Comparison of ENCODE assay signal across 9 cellular contexts in the genomic region with DNA sequence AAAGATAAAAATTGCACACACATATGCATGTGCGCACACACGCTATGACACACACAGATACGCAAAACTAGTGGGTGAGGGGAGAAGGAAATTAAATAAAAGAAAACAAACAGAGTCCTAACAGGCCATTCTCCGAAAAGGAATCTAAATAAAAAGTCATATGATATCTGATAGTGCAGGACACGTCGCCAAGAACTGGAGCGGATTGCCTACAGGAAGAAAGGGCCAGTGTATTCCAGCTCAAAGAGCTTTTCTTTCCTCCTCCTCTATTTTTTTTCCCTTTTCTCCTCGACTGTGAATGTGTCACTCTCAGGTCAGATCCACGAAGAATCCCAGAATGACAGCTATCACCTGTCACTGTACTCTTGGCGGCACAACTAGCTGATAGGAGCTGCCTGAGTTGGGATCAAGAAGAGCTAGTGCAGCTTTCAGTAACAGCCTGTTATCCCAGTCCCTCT.
A peak's percentile ranks its signal among the peaks of the same experiment; 100 is the strongest.
DNase-seq lines count a peak whose midpoint lies in the region; ATAC-seq and TF ChIP-seq lines count a peak whose summit lies in the region.
"Had no signal": no experiment of that assay in that cellular context is flagged by ENCODE, and none has a peak within 500 bp of the region (broad histone marks: within the 10 kb centered on the region; RNA-seq: fewer than 3 reads in every experiment).

No MANE protein-coding gene starts in this region.

- no peak for TF ChIP-seq CTCF in left ventricle myocardium inferior (IDR thresholded peaks at IDR 0.05; ENCODE audit: borderline replicate concordance)

- H3K27ac ChIP-seq in left ventricle myocardium inferior (replicated peaks): peak overlapping the region; percentile 88
- H3K27ac ChIP-seq in skeletal muscle tissue (ENCODE audit: low read depth, low read length): peak overlapping the region; percentile 71

- peak overlapping the region; percentile 61 to 79 (median 65) for H3K9ac ChIP-seq in skeletal muscle tissue (ENCODE audit: low read depth in 1 of 3, low read length in 3 of 3)

- H3K9me3 ChIP-seq in left ventricle myocardium inferior (replicated peaks) (no peaks in the 10 kb centered on the region), skeletal muscle tissue (ENCODE audit: control insufficient read depth in 3 of 3, low read length in 3 of 3) (no peaks in the 10 kb centered on the region)

- intact Hi-C loops in left ventricle myocardium inferior (cut with micrococcal nuclease): loop anchor here (5.0 to 10.0 kb wide), 2 partner anchors 34 to 173 kb away; no protein-coding TSS in a partner anchor

- H3K27me3 ChIP-seq in left ventricle myocardium inferior (ENCODE audit: low read depth) (no peaks in the 10 kb centered on the region), skeletal muscle tissue (ENCODE audit: control insufficient read depth in 3 of 3, insufficient read depth in 3 of 3, low read length in 3 of 3) (no peaks in the 10 kb centered on the region)

- no peaks in the 10 kb centered on the region for H3K36me3 ChIP-seq in left ventricle myocardium inferior
- no peaks in the 10 kb centered on the region for H3K36me3 ChIP-seq in skeletal muscle tissue (ENCODE audit: control insufficient read depth in 3 of 3, insufficient read depth in 3 of 3, low read length in 3 of 3)

- H3K4me1 ChIP-seq in left ventricle myocardium inferior (peaks cover 94% of the 10 kb centered on the region), skeletal muscle tissue (ENCODE audit: control insufficient read depth in 3 of 3, insufficient read depth in 3 of 3, low read length in 3 of 3) (peaks cover 21 to 53% (median 28%) of the 10 kb centered on the region in 3 donors)

- H3K4me3 ChIP-seq in left ventricle myocardium inferior: peak overlapping the region; percentile 55
- H3K4me3 ChIP-seq in skeletal muscle tissue (ENCODE audit: low read length in 3 of 3): peak overlapping the region; percentile 57 to 72 (median 63)

- peak; percentile 23 for DNase-seq in left ventricle myocardium inferior
- no peak for DNase-seq in NOMO-1 treated with dmso at 0.1 percent for 144 hours (lab: John Stamatoyannopoulos, UW; ENCODE audit: unreplicated experiment)
- DNase-seq: stimulated activated CD4-positive, alpha-beta T cell treated with anti-CD3 and anti-CD28 coated beads, Interleukin-4, amount 100 ng/mL, for 1 hour had no signal

- ATAC-seq in GM18867 (IDR thresholded peaks at IDR 0.05; ENCODE audit: unreplicated experiment) (peak; percentile 1), SK-N-SH treated with all-trans-retinoic acid at 6 μM for 48 hours (peak; percentile 12; the same call in 1 of the 3 replicates), HG03442 (IDR thresholded peaks at IDR 0.05; ENCODE audit: unreplicated experiment) (no peak), HG02885 (IDR thresholded peaks at IDR 0.05; ENCODE audit: poor library complexity, unreplicated experiment) (no peak), GM18907 (IDR thresholded peaks at IDR 0.05; ENCODE audit: unreplicated experiment) (no peak)

TF ChIP-seq in SK-N-SH treated with all-trans-retinoic acid at 6 μM for 48 hours, 23 proteins besides CTCF, POLR2A, EP300 and RAD21:
- TF ChIP-seq ZNF565 (CRISPR knock-in tag; conservative IDR thresholded peaks at IDR 0.05; ENCODE audit: low read depth): no peak
- no peak for TF ChIP-seq RARB (CRISPR knock-in tag; IDR thresholded peaks at IDR 0.05)
- TF ChIP-seq, protein P1, sequence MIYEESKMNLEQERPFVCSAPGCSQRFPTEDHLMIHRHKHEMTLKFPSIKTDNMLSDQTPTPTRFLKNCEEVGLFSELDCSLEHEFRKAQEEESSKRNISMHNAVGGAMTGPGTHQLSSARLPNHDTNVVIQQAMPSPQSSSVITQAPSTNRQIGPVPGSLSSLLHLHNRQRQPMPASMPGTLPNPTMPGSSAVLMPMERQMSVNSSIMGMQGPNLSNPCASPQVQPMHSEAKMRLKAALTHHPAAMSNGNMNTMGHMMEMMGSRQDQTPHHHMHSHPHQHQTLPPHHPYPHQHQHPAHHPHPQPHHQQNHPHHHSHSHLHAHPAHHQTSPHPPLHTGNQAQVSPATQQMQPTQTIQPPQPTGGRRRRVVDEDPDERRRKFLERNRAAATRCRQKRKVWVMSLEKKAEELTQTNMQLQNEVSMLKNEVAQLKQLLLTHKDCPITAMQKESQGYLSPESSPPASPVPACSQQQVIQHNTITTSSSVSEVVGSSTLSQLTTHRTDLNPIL (CRISPR knock-in tag; IDR thresholded peaks at IDR 0.05; ENCODE audit: low read depth): no peak
- TF ChIP-seq ZNF70 (CRISPR knock-in tag; IDR thresholded peaks at IDR 0.05): no peak
- no peak for TF ChIP-seq GLIS3 (CRISPR knock-in tag; IDR thresholded peaks at IDR 0.05)
- TF ChIP-seq BACH2 (CRISPR knock-in tag; IDR thresholded peaks at IDR 0.05; ENCODE audit: borderline replicate concordance): no peak

Comparison
In these comparisons a context has a peak if more than half of its experiments do, and no peak if none do; other contexts are left out.
1. ATAC-seq: peak in GM18867 (single experiment) and SK-N-SH treated with all-trans-retinoic acid at 6 μM for 48 hours (single experiment); none in HG03442 (single experiment), HG02885 (single experiment) and GM18907 (single experiment).